In genomic region chr2:147789720-147790119, GRCh38 we compare ENCODE assay signal across 26 cellular contexts. TPM values are rescaled to one million over a fixed set of nuclear protein-coding genes. Genes with fewer than 3 reads are reported as not detected.
A peak's percentile ranks its signal among the peaks of the same experiment; 100 is the strongest.
DNase-seq lines count a peak whose midpoint lies in the region; ATAC-seq and TF ChIP-seq lines count a peak whose summit lies in the region.
"Had no signal": no experiment of that assay in that cellular context is flagged by ENCODE, and none has a peak within 500 bp of the region (broad histone marks: within the 10 kb centered on the region; RNA-seq: fewer than 3 reads in every experiment).

No MANE protein-coding gene starts in this region.

- no peaks in the 10 kb centered on the region for H3K79me2 ChIP-seq in neural progenitor cell (ENCODE audit: low read depth)
- H3K79me2 ChIP-seq: parathyroid adenoma had no signal

- H3F3A ChIP-seq in neural progenitor cell (ENCODE audit: low read depth), result peaks cover 11% of the 10 kb centered on the region

- intact Hi-C loops in activated CD4-positive, alpha-beta T cell treated with anti-CD3 and anti-CD28 coated beads for 36 hours (cut with DNase I, micrococcal nuclease), result no loop called here

- H2AFZ ChIP-seq in neural progenitor cell (replicated peaks), result no peak overlapping the region
- H2AFZ ChIP-seq: parathyroid adenoma had no signal

- H3K4me3 ChIP-seq in SK-N-MC, result no peak overlapping the region
- no peak overlapping the region for H3K4me3 ChIP-seq in neural progenitor cell
- H3K4me3 ChIP-seq: cardiac muscle cell, dorsolateral prefrontal cortex, esophagus muscularis mucosa had no signal

- H3K4me3 Mint-ChIP-seq in neural progenitor cell, result no peak overlapping the region
- no peak overlapping the region for H3K4me3 Mint-ChIP-seq in activated CD4-positive, alpha-beta T cell treated with anti-CD3 and anti-CD28 coated beads for 36 hours
- H3K4me3 Mint-ChIP-seq: activated naive CD8-positive, alpha-beta T cell treated with anti-CD3 and anti-CD28 coated beads for 36 hours; activated T-cell treated with anti-CD3 and anti-CD28 coated beads, Interleukin-2, amount 50 U/mL, for 72 hours; B cell; memory B cell; natural killer cell; stimulated activated naive CD8-positive, alpha-beta T cell treated with anti-CD3 and anti-CD28 coated beads, Interleukin-15, Interleukin-2, amounts not matched to agents 100 ng/mL and 50 ng/mL, for 24 hours had no signal

- H3K27ac Mint-ChIP-seq in neural progenitor cell, result no peak overlapping the region
- no peak overlapping the region for H3K27ac Mint-ChIP-seq in activated CD4-positive, alpha-beta T cell treated with anti-CD3 and anti-CD28 coated beads for 36 hours
- H3K27ac Mint-ChIP-seq: activated naive CD8-positive, alpha-beta T cell treated with anti-CD3 and anti-CD28 coated beads for 36 hours; activated T-cell treated with anti-CD3 and anti-CD28 coated beads, Interleukin-2, amount 50 U/mL, for 72 hours; B cell; memory B cell; natural killer cell; stimulated activated naive CD8-positive, alpha-beta T cell treated with anti-CD3 and anti-CD28 coated beads, Interleukin-15, Interleukin-2, amounts not matched to agents 100 ng/mL and 50 ng/mL, for 24 hours had no signal

- H3K9me3 ChIP-seq in SK-N-MC (ENCODE audit: low read depth, low read length) (no peaks in the 10 kb centered on the region), neural progenitor cell (ENCODE audit: low read depth) (no peaks in the 10 kb centered on the region)
- H3K9me3 ChIP-seq: esophagus muscularis mucosa had no signal

- H3K9ac ChIP-seq in SK-N-MC (ENCODE audit: insufficient read length) (no peak overlapping the region), neural progenitor cell (no peak overlapping the region)
- H3K9ac ChIP-seq: parathyroid adenoma had no signal

- no peak for ATAC-seq in activated CD4-positive, alpha-beta T cell treated with anti-CD3 and anti-CD28 coated beads for 36 hours
- ATAC-seq: activated T-cell treated with anti-CD3 and anti-CD28 coated beads, Interleukin-2, amount 50 U/mL, for 72 hours; natural killer cell had no signal

- H3K27me3 ChIP-seq in neural progenitor cell, result no peaks in the 10 kb centered on the region
- H3K27me3 ChIP-seq: cardiac muscle cell, esophagus muscularis mucosa had no signal

- H3K4me1 ChIP-seq in neural progenitor cell, result peaks cover 16% of the 10 kb centered on the region
- H3K4me1 ChIP-seq: esophagus muscularis mucosa, parathyroid adenoma had no signal

- no peak for TF ChIP-seq CTCF in neural progenitor cell (IDR thresholded peaks at IDR 0.05)

- POLR2A ChIA-PET in activated CD4-positive, alpha-beta T cell treated with anti-CD3 and anti-CD28 coated beads for 36 hours (lab: Charles Lee), result no interaction called here

- H3K27me3 Mint-ChIP-seq in neural progenitor cell (ENCODE audit: insufficient read depth, low read depth), result peaks cover 3% of the 10 kb centered on the region
- H3K27me3 Mint-ChIP-seq in activated CD4-positive, alpha-beta T cell treated with anti-CD3 and anti-CD28 coated beads for 36 hours, result no peaks in the 10 kb centered on the region
- H3K27me3 Mint-ChIP-seq: activated naive CD8-positive, alpha-beta T cell treated with anti-CD3 and anti-CD28 coated beads for 36 hours; B cell; stimulated activated naive CD8-positive, alpha-beta T cell treated with anti-CD3 and anti-CD28 coated beads, Interleukin-15, Interleukin-2, amounts not matched to agents 100 ng/mL and 50 ng/mL, for 24 hours had no signal

- CTCF ChIA-PET in activated CD4-positive, alpha-beta T cell treated with anti-CD3 and anti-CD28 coated beads for 36 hours (lab: Charles Lee), result interaction anchor here (0.9 kb wide), 1 partner anchor 123 kb away, joined by 4 read pairs; no protein-coding TSS in a partner anchor

- peaks cover 7% of the 10 kb centered on the region for H3K4me1 Mint-ChIP-seq in neural progenitor cell
- peaks cover 5% of the 10 kb centered on the region for H3K4me1 Mint-ChIP-seq in activated CD4-positive, alpha-beta T cell treated with anti-CD3 and anti-CD28 coated beads for 36 hours
- H3K4me1 Mint-ChIP-seq: B cell, memory B cell, natural killer cell had no signal

- DNase-seq in GM03348 (ENCODE audit: low spot score), result peak; percentile 33
- peak; percentile 24 for DNase-seq in SK-N-MC (ENCODE audit: low read depth, low spot score)
- DNase-seq in epithelial cell of prostate (ENCODE audit: low read depth, low spot score), result peak; percentile 24
- peak; percentile 50 for DNase-seq in renal cortical epithelial cell (ENCODE audit: low read depth)
- no peak for DNase-seq in neural progenitor cell (ENCODE audit: low spot score)
- no peak for DNase-seq in SKM-1 treated with dmso at 0.1 percent for 144 hours (lab: John Stamatoyannopoulos, UW; ENCODE audit: unreplicated experiment)
- DNase-seq in retina, result no peak
- DNase-seq in activated CD4-positive, alpha-beta T cell treated with anti-CD3 and anti-CD28 coated beads for 36 hours, result no peak
- DNase-seq: activated CD4-positive, CD25-positive, alpha-beta regulatory T cell; activated naive CD8-positive, alpha-beta T cell treated with anti-CD3 and anti-CD28 coated beads for 36 hours; activated T-cell treated with anti-CD3 and anti-CD28 coated beads, Interleukin-2, amount 50 U/mL, for 72 hours; Calu3; dorsolateral prefrontal cortex; hippocampal formation; natural killer cell; NCI-H1436 treated with DMSO at 0.1 percent for 48 hours; NCI-H2171; NCI-H748 treated with DMSO at 0.1 percent for 48 hours; OCI-M1; trophoblast cell had no signal

- H4K20me1 ChIP-seq in neural progenitor cell (ENCODE audit: low read depth), result no peaks in the 10 kb centered on the region

- H3K36me3 Mint-ChIP-seq in neural progenitor cell, result no peaks in the 10 kb centered on the region
- no peaks in the 10 kb centered on the region for H3K36me3 Mint-ChIP-seq in activated CD4-positive, alpha-beta T cell treated with anti-CD3 and anti-CD28 coated beads for 36 hours (ENCODE audit: low read depth)
- H3K36me3 Mint-ChIP-seq: activated naive CD8-positive, alpha-beta T cell treated with anti-CD3 and anti-CD28 coated beads for 36 hours; memory B cell; natural killer cell had no signal

- H3K36me3 ChIP-seq in SK-N-MC (ENCODE audit: insufficient read depth, low read length) (no peaks in the 10 kb centered on the region), neural progenitor cell (no peaks in the 10 kb centered on the region)
- H3K36me3 ChIP-seq: cardiac muscle cell, esophagus muscularis mucosa had no signal

- no peak overlapping the region for H3K27ac ChIP-seq in SK-N-MC
- peak overlapping the region; percentile 26 for H3K27ac ChIP-seq in epithelial cell of prostate
- H3K27ac ChIP-seq in neural progenitor cell, result no peak overlapping the region
- H3K27ac ChIP-seq: cardiac muscle cell, dorsolateral prefrontal cortex, esophagus muscularis mucosa, parathyroid adenoma had no signal

- no peaks in the 10 kb centered on the region for H3K9me3 Mint-ChIP-seq in neural progenitor cell
- H3K9me3 Mint-ChIP-seq in activated CD4-positive, alpha-beta T cell treated with anti-CD3 and anti-CD28 coated beads for 36 hours (ENCODE audit: low read depth), result no peaks in the 10 kb centered on the region
- H3K9me3 Mint-ChIP-seq: activated naive CD8-positive, alpha-beta T cell treated with anti-CD3 and anti-CD28 coated beads for 36 hours; memory B cell; natural killer cell; stimulated activated naive CD8-positive, alpha-beta T cell treated with anti-CD3 and anti-CD28 coated beads, Interleukin-15, Interleukin-2, amounts not matched to agents 100 ng/mL and 50 ng/mL, for 24 hours had no signal

- no peak overlapping the region for H3K4me2 ChIP-seq in neural progenitor cell

RNA-seq across cellular contexts. Expression of gene ACVR2A, which starts 55.1 kb away (rescaled TPM):
- total RNA-seq in renal cortical epithelial cell (10.8 and 18.0 TPM in 2 replicates), neural progenitor cell (ENCODE audit: low replicate concordance) (13.3 and 22.7 TPM in 2 replicates)
- 1 to 10 TPM; 3.5 TPM for total RNA-seq in activated CD4-positive, alpha-beta T cell treated with anti-CD3 and anti-CD28 coated beads for 36 hours

Comparison
In these comparisons a context has a peak if more than half of its experiments do, and no peak if none do; other contexts are left out.
1. DNase-seq: peak in GM03348 (single experiment), SK-N-MC (single experiment), epithelial cell of prostate (single experiment) and renal cortical epithelial cell (single experiment); none in neural progenitor cell (single experiment), SKM-1 treated with dmso at 0.1 percent for 144 hours (single experiment), retina (single experiment) and activated CD4-positive, alpha-beta T cell treated with anti-CD3 and anti-CD28 coated beads for 36 hours (single experiment).